Comparison of ENCODE assay signal across 2 cellular contexts in the genomic region with DNA sequence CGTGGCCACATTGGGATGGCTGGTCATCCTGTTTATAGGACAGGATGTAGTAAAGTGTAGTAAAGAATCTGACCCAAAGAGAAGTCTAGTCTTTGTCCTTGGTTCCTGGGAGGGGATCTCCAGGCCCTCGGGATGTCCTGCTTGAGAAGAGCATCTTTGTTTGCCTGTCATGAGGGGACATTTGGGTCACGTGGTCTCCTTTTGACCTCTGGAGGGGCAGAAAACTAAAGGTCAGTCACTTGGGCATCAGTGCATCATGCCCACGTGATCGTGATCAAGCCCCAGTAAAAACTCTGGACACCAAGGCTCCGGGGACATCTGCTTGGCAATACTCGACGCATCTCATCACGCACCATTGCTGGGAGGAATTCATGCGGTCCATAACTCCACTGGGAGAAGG.
TF ChIP-seq lines count a peak whose summit lies in the region.

No MANE protein-coding gene starts in this region.

TF ChIP-seq in HepG2, 621 proteins besides CTCF, POLR2A, EP300 and RAD21:
- TF ChIP-seq, protein P1, sequence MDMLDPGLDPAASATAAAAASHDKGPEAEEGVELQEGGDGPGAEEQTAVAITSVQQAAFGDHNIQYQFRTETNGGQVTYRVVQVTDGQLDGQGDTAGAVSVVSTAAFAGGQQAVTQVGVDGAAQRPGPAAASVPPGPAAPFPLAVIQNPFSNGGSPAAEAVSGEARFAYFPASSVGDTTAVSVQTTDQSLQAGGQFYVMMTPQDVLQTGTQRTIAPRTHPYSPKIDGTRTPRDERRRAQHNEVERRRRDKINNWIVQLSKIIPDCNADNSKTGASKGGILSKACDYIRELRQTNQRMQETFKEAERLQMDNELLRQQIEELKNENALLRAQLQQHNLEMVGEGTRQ (IDR thresholded peaks at IDR 0.05; ENCODE audit: low read depth, low read length) = peak; percentile 62; the same call in 1 of the 2 replicates
- TF ChIP-seq, protein P1 (CRISPR knock-in tag; IDR thresholded peaks at IDR 0.05; ENCODE audit: borderline replicate concordance) = no peak
- TF ChIP-seq ZNF251 (CRISPR knock-in tag; IDR thresholded peaks at IDR 0.05) (no peak), GZF1 (CRISPR knock-in tag; IDR thresholded peaks at IDR 0.05) (no peak), RAD51 (IDR thresholded peaks at IDR 0.05; ENCODE audit: borderline replicate concordance) (peak; percentile 47; the same call in 1 of the 2 replicates)

TF ChIP-seq in K562, 482 proteins besides CTCF, POLR2A, EP300 and RAD21:
- TF ChIP-seq, protein P2, sequence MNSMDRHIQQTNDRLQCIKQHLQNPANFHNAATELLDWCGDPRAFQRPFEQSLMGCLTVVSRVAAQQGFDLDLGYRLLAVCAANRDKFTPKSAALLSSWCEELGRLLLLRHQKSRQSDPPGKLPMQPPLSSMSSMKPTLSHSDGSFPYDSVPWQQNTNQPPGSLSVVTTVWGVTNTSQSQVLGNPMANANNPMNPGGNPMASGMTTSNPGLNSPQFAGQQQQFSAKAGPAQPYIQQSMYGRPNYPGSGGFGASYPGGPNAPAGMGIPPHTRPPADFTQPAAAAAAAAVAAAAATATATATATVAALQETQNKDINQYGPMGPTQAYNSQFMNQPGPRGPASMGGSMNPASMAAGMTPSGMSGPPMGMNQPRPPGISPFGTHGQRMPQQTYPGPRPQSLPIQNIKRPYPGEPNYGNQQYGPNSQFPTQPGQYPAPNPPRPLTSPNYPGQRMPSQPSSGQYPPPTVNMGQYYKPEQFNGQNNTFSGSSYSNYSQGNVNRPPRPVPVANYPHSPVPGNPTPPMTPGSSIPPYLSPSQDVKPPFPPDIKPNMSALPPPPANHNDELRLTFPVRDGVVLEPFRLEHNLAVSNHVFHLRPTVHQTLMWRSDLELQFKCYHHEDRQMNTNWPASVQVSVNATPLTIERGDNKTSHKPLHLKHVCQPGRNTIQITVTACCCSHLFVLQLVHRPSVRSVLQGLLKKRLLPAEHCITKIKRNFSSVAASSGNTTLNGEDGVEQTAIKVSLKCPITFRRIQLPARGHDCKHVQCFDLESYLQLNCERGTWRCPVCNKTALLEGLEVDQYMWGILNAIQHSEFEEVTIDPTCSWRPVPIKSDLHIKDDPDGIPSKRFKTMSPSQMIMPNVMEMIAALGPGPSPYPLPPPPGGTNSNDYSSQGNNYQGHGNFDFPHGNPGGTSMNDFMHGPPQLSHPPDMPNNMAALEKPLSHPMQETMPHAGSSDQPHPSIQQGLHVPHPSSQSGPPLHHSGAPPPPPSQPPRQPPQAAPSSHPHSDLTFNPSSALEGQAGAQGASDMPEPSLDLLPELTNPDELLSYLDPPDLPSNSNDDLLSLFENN (IDR thresholded peaks at IDR 0.05; ENCODE audit: low read depth in 2 of 2, low read length in 2 of 2) = no peak
- TF ChIP-seq, protein P3, sequence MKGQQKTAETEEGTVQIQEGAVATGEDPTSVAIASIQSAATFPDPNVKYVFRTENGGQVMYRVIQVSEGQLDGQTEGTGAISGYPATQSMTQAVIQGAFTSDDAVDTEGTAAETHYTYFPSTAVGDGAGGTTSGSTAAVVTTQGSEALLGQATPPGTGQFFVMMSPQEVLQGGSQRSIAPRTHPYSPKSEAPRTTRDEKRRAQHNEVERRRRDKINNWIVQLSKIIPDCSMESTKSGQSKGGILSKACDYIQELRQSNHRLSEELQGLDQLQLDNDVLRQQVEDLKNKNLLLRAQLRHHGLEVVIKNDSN (CRISPR knock-in tag; IDR thresholded peaks at IDR 0.05) = 0 out of 2 replicates have a peak, but pooled peaks have one; percentile 19
- peak; percentile 33; the same call in 1 of the 2 replicates for TF ChIP-seq RAD51 (IDR thresholded peaks at IDR 0.05; ENCODE audit: borderline replicate concordance, low read depth)
- TF ChIP-seq ZNF830 (CRISPR knock-in tag; IDR thresholded peaks at IDR 0.05) = no peak
- TF ChIP-seq, protein P4, sequence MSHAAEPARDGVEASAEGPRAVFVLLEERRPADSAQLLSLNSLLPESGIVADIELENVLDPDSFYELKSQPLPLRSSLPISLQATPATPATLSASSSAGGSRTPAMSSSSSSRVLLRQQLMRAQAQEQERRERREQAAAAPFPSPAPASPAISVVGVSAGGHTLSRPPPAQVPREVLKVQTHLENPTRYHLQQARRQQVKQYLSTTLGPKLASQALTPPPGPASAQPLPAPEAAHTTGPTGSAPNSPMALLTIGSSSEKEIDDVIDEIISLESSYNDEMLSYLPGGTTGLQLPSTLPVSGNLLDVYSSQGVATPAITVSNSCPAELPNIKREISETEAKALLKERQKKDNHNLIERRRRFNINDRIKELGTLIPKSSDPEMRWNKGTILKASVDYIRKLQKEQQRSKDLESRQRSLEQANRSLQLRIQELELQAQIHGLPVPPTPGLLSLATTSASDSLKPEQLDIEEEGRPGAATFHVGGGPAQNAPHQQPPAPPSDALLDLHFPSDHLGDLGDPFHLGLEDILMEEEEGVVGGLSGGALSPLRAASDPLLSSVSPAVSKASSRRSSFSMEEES (CRISPR knock-in tag; IDR thresholded peaks at IDR 0.05) = peak; percentile 64
- no peak for TF ChIP-seq KLF6 (CRISPR knock-in tag; IDR thresholded peaks at IDR 0.05; ENCODE audit: borderline replicate concordance)
